In genomic region chr1:151398691-151399065, GRCh38 we compare ENCODE assay signal across 8 cellular contexts. TPM values are rescaled to one million over a fixed set of nuclear protein-coding genes. Genes with fewer than 3 reads are reported as not detected.
DNase-seq lines count a peak whose midpoint lies in the region; ATAC-seq, FAIRE-seq and TF ChIP-seq lines count a peak whose summit lies in the region.

No MANE protein-coding gene starts in this region.

- peaks cover 16% of the 10 kb centered on the region for H3K4me1 Mint-ChIP-seq in T-helper 2 cell treated with Interferon-gamma antibody and Interleukin-4, amounts not matched to agents 5 μg/mL and 100 μg/mL, for 36 hours (ENCODE audit: low read depth)

- peak overlapping the region in 1 of 2 donors; percentile 93 for H3K9ac ChIP-seq in kidney (ENCODE audit: low read length in 2 of 2)

- H3K9me3 ChIP-seq in esophagus squamous epithelium (no peaks in the 10 kb centered on the region), spleen (no peaks in the 10 kb centered on the region), kidney (ENCODE audit: control insufficient read depth in 1 of 2, low read length in 2 of 2) (no peaks in the 10 kb centered on the region)

- no peaks in the 10 kb centered on the region for H3K27me3 ChIP-seq in esophagus squamous epithelium
- no peaks in the 10 kb centered on the region for H3K27me3 ChIP-seq in spleen (replicated peaks in 1 of 7)

- H3K4me1 ChIP-seq in esophagus squamous epithelium (peaks cover 0 to 24% (median 12%) of the 10 kb centered on the region in 3 donors), spleen (peaks cover 10 to 29% (median 21%) of the 10 kb centered on the region in 6 donors), kidney (ENCODE audit: control insufficient read depth in 1 of 2, insufficient read depth in 1 of 2, low read depth in 1 of 2, low read length in 2 of 2) (peaks cover 6 to 7% of the 10 kb centered on the region in 2 donors)

- no peak for ATAC-seq in HG02981 (IDR thresholded peaks at IDR 0.05; ENCODE audit: unreplicated experiment)

- H3K36me3 Mint-ChIP-seq in T-helper 2 cell treated with Interferon-gamma antibody and Interleukin-4, amounts not matched to agents 5 μg/mL and 100 μg/mL, for 36 hours (ENCODE audit: low read depth), result peaks cover 41% of the 10 kb centered on the region

- peak; percentile 30 for DNase-seq in DMS53 (lab: John Stamatoyannopoulos, UW)
- DNase-seq in DMS53 treated with DMSO at 0.1 percent for 48 hours (lab: John Stamatoyannopoulos, UW; ENCODE audit: unreplicated experiment), result no peak
- DNase-seq in T-helper 2 cell treated with Interferon-gamma antibody and Interleukin-4, amounts not matched to agents 5 μg/mL and 100 μg/mL, for 36 hours (ENCODE audit: low spot score), result no peak
- DNase-seq in esophagus squamous epithelium (lab: John Stamatoyannopoulos, UW), result no peak
- DNase-seq in spleen, result no peak
- no peak for DNase-seq in kidney
- DNase-seq in iPS-NIHi11 (ENCODE audit: low spot score), result no peak

- no peak for FAIRE-seq in kidney (lab: Jason Lieb, UNC)

- H3K36me3 ChIP-seq in esophagus squamous epithelium, result peaks cover 0 to 32% (median 21%) of the 10 kb centered on the region in 3 donors
- H3K36me3 ChIP-seq in spleen, result peaks cover 0 to 35% (median 28%) of the 10 kb centered on the region in 6 donors
- peaks cover 11 to 26% of the 10 kb centered on the region in 2 donors for H3K36me3 ChIP-seq in kidney (ENCODE audit: control insufficient read depth in 1 of 2, insufficient read depth in 2 of 2, low read length in 2 of 2)

- TF ChIP-seq POLR2A in esophagus squamous epithelium (IDR thresholded peaks at IDR 0.05), result no peak
- no peak for TF ChIP-seq POLR2A in spleen (IDR thresholded peaks at IDR 0.05)

- intact Hi-C loops in esophagus squamous epithelium (cut with DNase I) (no loop called here), spleen (cut with DNase I; ENCODE audit: low total_unique reads) (no loop called here), kidney (cut with DNase I) (no loop called here)

- H3K27ac ChIP-seq in esophagus squamous epithelium, result peak overlapping the region; percentile 85 to 97 (median 90)
- H3K27ac ChIP-seq in spleen, result peak overlapping the region; percentile 82 to 94 (median 92)
- no peak overlapping the region for H3K27ac ChIP-seq in kidney (ENCODE audit: low read depth in 2 of 2, low read length in 2 of 2)

- 79 to 88% methylated on average over 14 of the region's 14 CpGs for WGBS in esophagus squamous epithelium, 2 donors
- WGBS in spleen, 5 donors, result 78 to 88% (median 82%) methylated on average over 14 of the region's 14 CpGs

- peak overlapping the region; percentile 54 to 97 (median 75) for H3K4me3 ChIP-seq in esophagus squamous epithelium
- H3K4me3 ChIP-seq in spleen, result peak overlapping the region in 7 of 8 donors; percentile 67 to 97 (median 73)
- peak overlapping the region in 1 of 2 donors; percentile 93 for H3K4me3 ChIP-seq in kidney (ENCODE audit: low read length in 2 of 2)

- peak overlapping the region; percentile 100 for H3K27ac Mint-ChIP-seq in T-helper 2 cell treated with Interferon-gamma antibody and Interleukin-4, amounts not matched to agents 5 μg/mL and 100 μg/mL, for 36 hours

- H3K27me3 Mint-ChIP-seq in T-helper 2 cell treated with Interferon-gamma antibody and Interleukin-4, amounts not matched to agents 5 μg/mL and 100 μg/mL, for 36 hours (ENCODE audit: low read depth), result peaks cover 12% of the 10 kb centered on the region

- H3K9me3 Mint-ChIP-seq in T-helper 2 cell treated with Interferon-gamma antibody and Interleukin-4, amounts not matched to agents 5 μg/mL and 100 μg/mL, for 36 hours, result no peaks in the 10 kb centered on the region

- H3K4me3 Mint-ChIP-seq in T-helper 2 cell treated with Interferon-gamma antibody and Interleukin-4, amounts not matched to agents 5 μg/mL and 100 μg/mL, for 36 hours, result peak overlapping the region; percentile 96

- no peak for TF ChIP-seq CTCF in esophagus squamous epithelium (IDR thresholded peaks at IDR 0.05)
- TF ChIP-seq CTCF in spleen (IDR thresholded peaks at IDR 0.05 in 8 of 11, conservative IDR thresholded peaks at IDR 0.05 in 3 of 11), result no peak
- no peak for TF ChIP-seq CTCF in kidney (IDR thresholded peaks at IDR 0.05; ENCODE audit: borderline replicate concordance, extremely low read depth, insufficient read depth)

RNA-seq across cellular contexts. Expression of gene PSMB4, which starts 0.7 kb away (rescaled TPM):
- total RNA-seq in esophagus squamous epithelium (100 to 1,000 TPM; 114 to 203 (median 186) TPM), spleen (100 to 1,000 TPM; 184 to 219 (median 201) TPM), kidney (212 TPM)
- polyA plus RNA-seq in spleen (100 to 1,000 TPM; 320 to 371 (median 354) TPM), kidney (ENCODE audit: insufficient read depth, low read depth, low replicate concordance) (436 TPM)

RNA-seq across cellular contexts. Expression of gene SELENBP1, which starts 26.2 kb away (rescaled TPM):
- total RNA-seq in esophagus squamous epithelium (10 to 100 TPM in 3 of 4 donors, 1 to 10 TPM in 1; 6.3 to 38.3 (median 28.3) TPM), spleen (100 to 1,000 TPM in 2 of 7 donors, 10 to 100 TPM in 5; 56.1 to 114 (median 90.3) TPM), kidney (50.0 TPM)
- polyA plus RNA-seq in spleen (10 to 100 TPM; 17.3 to 77.8 (median 47.5) TPM), kidney (ENCODE audit: insufficient read depth, low read depth, low replicate concordance) (161 TPM)

RNA-seq across cellular contexts. Expression of gene RFX5, which starts 51.6 kb away (rescaled TPM):
- 10 to 100 TPM; 13.2 to 59.6 (median 24.5) TPM for total RNA-seq in esophagus squamous epithelium
- 10 to 100 TPM; 75.9 to 96.1 (median 92.2) TPM for total RNA-seq in spleen
- polyA plus RNA-seq in spleen, result 10 to 100 TPM; 30.8 to 57.8 (median 40.3) TPM
- 46.6 TPM for total RNA-seq in kidney
- 17.9 TPM for polyA plus RNA-seq in kidney (ENCODE audit: insufficient read depth, low read depth, low replicate concordance)

Comparison
In these comparisons a context has a peak if more than half of its experiments do, and no peak if none do; other contexts are left out.
1. H3K27ac ChIP-seq: peak in esophagus squamous epithelium (4 of 4) and spleen (8 of 8); none in kidney (0 of 2).